13 cellular contexts compared by ENCODE assay signal in the genomic region with DNA sequence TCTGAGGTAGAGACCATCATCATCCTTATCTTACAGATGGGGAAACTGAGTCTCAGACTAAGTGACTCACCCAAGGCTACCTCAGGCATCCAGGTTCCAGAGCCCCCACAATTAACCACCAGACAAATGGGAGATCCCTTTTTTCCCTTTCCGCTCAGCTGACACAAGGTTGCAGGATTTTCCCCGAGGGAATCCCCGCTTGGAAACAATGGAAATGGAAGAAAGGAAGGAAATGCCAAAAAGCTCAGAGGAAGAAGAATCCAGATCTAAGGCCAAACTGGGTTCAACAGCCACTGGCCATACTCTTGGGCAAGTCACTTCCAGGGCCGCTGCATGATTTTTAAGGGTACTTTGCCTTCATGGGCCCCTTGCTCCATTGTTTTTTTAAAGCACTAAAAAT. TPM values are rescaled to one million over a fixed set of nuclear protein-coding genes. Genes with fewer than 3 reads are reported as not detected.
DNase-seq lines count a peak whose midpoint lies in the region; ATAC-seq, FAIRE-seq and TF ChIP-seq lines count a peak whose summit lies in the region.
"Had no signal": no experiment of that assay in that cellular context is flagged by ENCODE, and none has a peak within 500 bp of the region (broad histone marks: within the 10 kb centered on the region; RNA-seq: fewer than 3 reads in every experiment).

No MANE protein-coding gene starts in this region.

- in situ Hi-C loops in HepG2 (cut with HindIII; ENCODE audit: extremely low pct_ligation_motif_present, low pct_unique_long_range_greater_than_20kb), result no loop called here

- H3K79me2 ChIP-seq in HepG2 (ENCODE audit: insufficient read depth, low read length), result peaks cover 9% of the 10 kb centered on the region

- 0 out of 2 replicates have a peak overlapping the region, but pooled peaks have one; percentile 97 for H3K4me2 ChIP-seq in HepG2 (ENCODE audit: low read depth, low read length)

- no peak for FAIRE-seq in HepG2 (lab: Jason Lieb, UNC)
- FAIRE-seq: colon had no signal

- H3K4me3 Mint-ChIP-seq in activated T-helper 1 cell treated with anti-CD3 and anti-CD28 coated beads, Interleukin-12 subunit alpha, Interleukin-12 subunit beta, Interleukin-2, Interleukin-4 antibody, amounts not matched to agents 30 ng/mL and 10 ng/mL and 1 ng/mL, durations not matched to agents 14 hours and 24 hours and 36 hours, result peak overlapping the region; percentile 92
- peak overlapping the region; percentile 11 for H3K4me3 Mint-ChIP-seq in memory B cell

- no peak for TF ChIP-seq RAD21 in HepG2 (CRISPR knock-in tag; IDR thresholded peaks at IDR 0.05)

- no peaks in the 10 kb centered on the region; a peak in 1 of 5 replicates for H3K27me3 ChIP-seq in HepG2 (ENCODE audit: control insufficient read depth in 1 of 2, insufficient read depth in 2 of 2, low read length in 2 of 2)
- H3K27me3 ChIP-seq in right lobe of liver, result no peaks in the 10 kb centered on the region
- no peaks in the 10 kb centered on the region for H3K27me3 ChIP-seq in esophagus muscularis mucosa
- H3K27me3 ChIP-seq in colonic mucosa, result no peaks in the 10 kb centered on the region

- peaks cover 0 to 2% of the 10 kb centered on the region in 2 experiments; a peak in 2 of 5 replicates for H3K36me3 ChIP-seq in HepG2 (replicated peaks in 1 of 2; ENCODE audit: control insufficient read depth in 1 of 2, insufficient read depth in 2 of 2, low read length in 2 of 2)
- H3K36me3 ChIP-seq in right lobe of liver, result peaks cover 0 to 4% (median 0%) of the 10 kb centered on the region in 4 donors
- peaks cover 5 to 11% (median 8%) of the 10 kb centered on the region in 4 donors for H3K36me3 ChIP-seq in esophagus muscularis mucosa
- H3K36me3 ChIP-seq in colonic mucosa, result no peaks in the 10 kb centered on the region

- H3K4me1 Mint-ChIP-seq in activated T-helper 1 cell treated with anti-CD3 and anti-CD28 coated beads, Interleukin-12 subunit alpha, Interleukin-12 subunit beta, Interleukin-2, Interleukin-4 antibody, amounts not matched to agents 30 ng/mL and 10 ng/mL and 1 ng/mL, durations not matched to agents 14 hours and 24 hours and 36 hours (ENCODE audit: low read depth), result peaks cover 14% of the 10 kb centered on the region
- H3K4me1 Mint-ChIP-seq in memory B cell, result peaks cover 28% of the 10 kb centered on the region

- H3K9me3 Mint-ChIP-seq in activated T-helper 1 cell treated with anti-CD3 and anti-CD28 coated beads, Interleukin-12 subunit alpha, Interleukin-12 subunit beta, Interleukin-2, Interleukin-4 antibody, amounts not matched to agents 30 ng/mL and 10 ng/mL and 1 ng/mL, durations not matched to agents 14 hours and 24 hours and 36 hours, result peaks cover 59% of the 10 kb centered on the region
- H3K9me3 Mint-ChIP-seq in memory B cell, result peaks cover 16% of the 10 kb centered on the region

- peaks cover 27% of the 10 kb centered on the region for H3K36me3 Mint-ChIP-seq in activated T-helper 1 cell treated with anti-CD3 and anti-CD28 coated beads, Interleukin-12 subunit alpha, Interleukin-12 subunit beta, Interleukin-2, Interleukin-4 antibody, amounts not matched to agents 30 ng/mL and 10 ng/mL and 1 ng/mL, durations not matched to agents 14 hours and 24 hours and 36 hours (ENCODE audit: low read depth)
- H3K36me3 Mint-ChIP-seq in memory B cell, result peaks cover 20% of the 10 kb centered on the region

- CTCF ChIA-PET in HepG2 (lab: Yijun Ruan, JAX; ENCODE audit: low intra/inter-chr PET ratio, low total read pairs), result no interaction called here

- DNase-seq in HepG2 (ENCODE audit: low spot score), result no peak
- no peak for DNase-seq in right lobe of liver
- no peak for DNase-seq in activated T-helper 1 cell treated with anti-CD3 and anti-CD28 coated beads, Interleukin-12 subunit alpha, Interleukin-12 subunit beta, Interleukin-2, Interleukin-4 antibody, amounts not matched to agents 30 ng/mL and 10 ng/mL and 1 ng/mL, durations not matched to agents 14 hours and 24 hours and 36 hours (ENCODE audit: low spot score)
- DNase-seq in memory B cell (ENCODE audit: low spot score in 2 of 2), result no peak
- no peak for DNase-seq in esophagus muscularis mucosa (ENCODE audit: extremely low spot score)
- no peak for DNase-seq in lower leg skin (ENCODE audit: low spot score in 2 of 2)
- DNase-seq in colonic mucosa, result no peak
- DNase-seq: NCI-H1694, NCI-H446 treated with DMSO at 0.1 percent for 48 hours, T1000 had no signal

- H3K9me3 ChIP-seq in HepG2 (ENCODE audit: low read length) (peaks cover 16% of the 10 kb centered on the region; the same call in 1 of the 2 replicates), right lobe of liver (peaks cover 0 to 9% (median 0%) of the 10 kb centered on the region in 4 donors), esophagus muscularis mucosa (no peaks in the 10 kb centered on the region), colonic mucosa (no peaks in the 10 kb centered on the region)

- ATAC-seq in HepG2 (no peak), right lobe of liver (no peak), memory B cell (ENCODE audit: low read depth) (no peak), GM21360 (IDR thresholded peaks at IDR 0.05; ENCODE audit: unreplicated experiment) (no peak)
- ATAC-seq: HCT116 had no signal

- intact Hi-C loops in HepG2 (cut with micrococcal nuclease; ENCODE audit: unreplicated experiment), result no loop called here
- intact Hi-C loops in right lobe of liver (cut with DNase I), result no loop called here
- intact Hi-C loops in activated T-helper 1 cell treated with anti-CD3 and anti-CD28 coated beads, Interleukin-12 subunit alpha, Interleukin-12 subunit beta, Interleukin-2, Interleukin-4 antibody, amounts not matched to agents 30 ng/mL and 10 ng/mL and 1 ng/mL, durations not matched to agents 14 hours and 24 hours and 36 hours (cut with micrococcal nuclease), result loop anchor here (5.0 kb wide), 1 partner anchor 204 kb away; a partner anchor contains a TSS
- intact Hi-C loops in esophagus muscularis mucosa (cut with DNase I), result loop anchor here (10.0 kb wide), 1 partner anchor 192 kb away; a partner anchor contains a TSS
- intact Hi-C loops in lower leg skin (cut with DNase I; ENCODE audit: low total_unique reads), result no loop called here
- intact Hi-C loops in colonic mucosa (cut with DNase I), result loop anchor here (10.0 kb wide), 1 partner anchor 192 kb away; a partner anchor contains a TSS

- H2AFZ ChIP-seq in HepG2 (ENCODE audit: low read length), result no peak overlapping the region

- H3K9ac ChIP-seq in HepG2 (ENCODE audit: insufficient read depth, low read depth, low read length), result peak overlapping the region; percentile 85; the same call in 1 of the 2 replicates
- H3K9ac ChIP-seq in colonic mucosa (ENCODE audit: low read depth in 2 of 2, low read length in 2 of 2), result no peak overlapping the region

- H3K4me3 ChIP-seq in HepG2 (replicated peaks in 1 of 3; ENCODE audit: insufficient read depth in 1 of 3, low read depth in 2 of 3, low read length in 3 of 3) (no peak overlapping the region), right lobe of liver (no peak overlapping the region), esophagus muscularis mucosa (no peak overlapping the region), lower leg skin (ENCODE audit: low read depth, poor library complexity, severe bottlenecking) (no peak overlapping the region), colonic mucosa (no peak overlapping the region)

- POLR2A ChIA-PET in HepG2 (lab: Yijun Ruan, JAX), result no interaction called here

- H3K27me3 Mint-ChIP-seq in activated T-helper 1 cell treated with anti-CD3 and anti-CD28 coated beads, Interleukin-12 subunit alpha, Interleukin-12 subunit beta, Interleukin-2, Interleukin-4 antibody, amounts not matched to agents 30 ng/mL and 10 ng/mL and 1 ng/mL, durations not matched to agents 14 hours and 24 hours and 36 hours (ENCODE audit: insufficient read depth), result no peaks in the 10 kb centered on the region
- no peaks in the 10 kb centered on the region for H3K27me3 Mint-ChIP-seq in memory B cell

- TF ChIP-seq EP300 in HepG2 (IDR thresholded peaks at IDR 0.05; ENCODE audit: low read depth in 2 of 2, low read length in 2 of 2) (no peak), HepG2 (CRISPR knock-in tag; IDR thresholded peaks at IDR 0.05; ENCODE audit: borderline replicate concordance) (no peak), esophagus muscularis mucosa (IDR thresholded peaks at IDR 0.05) (no peak)

- no peaks in the 10 kb centered on the region for H4K20me1 ChIP-seq in HepG2 (ENCODE audit: insufficient read depth, low read length)

- BruUV-seq in HepG2 (replicated peaks; lab: Mats Ljungman, UMichigan), result no TSS peak

- peaks cover 17% of the 10 kb centered on the region for H3K4me1 ChIP-seq in HepG2 (ENCODE audit: insufficient read depth, low read length)
- H3K4me1 ChIP-seq in right lobe of liver, result no peaks in the 10 kb centered on the region
- peaks cover 10 to 24% (median 13%) of the 10 kb centered on the region in 4 donors for H3K4me1 ChIP-seq in esophagus muscularis mucosa
- H3K4me1 ChIP-seq in colonic mucosa, result no peaks in the 10 kb centered on the region

- TF ChIP-seq POLR2A in HepG2 (IDR thresholded peaks at IDR 0.05; ENCODE audit: insufficient read depth in 1 of 2, low read depth in 2 of 2, low read length in 2 of 2) (no peak), right lobe of liver (IDR thresholded peaks at IDR 0.05) (no peak), esophagus muscularis mucosa (IDR thresholded peaks at IDR 0.05; ENCODE audit: low read depth) (no peak), lower leg skin (IDR thresholded peaks at IDR 0.05) (no peak)

- H3K27ac ChIP-seq in HepG2 (ENCODE audit: extremely low read length, insufficient read depth, low read length) (no peak overlapping the region), right lobe of liver (no peak overlapping the region), esophagus muscularis mucosa (replicated peaks in 1 of 4) (no peak overlapping the region), colonic mucosa (no peak overlapping the region)

- TF ChIP-seq CTCF in HepG2 (CRISPR knock-in tag; IDR thresholded peaks at IDR 0.05) (no peak), right lobe of liver (IDR thresholded peaks at IDR 0.05) (no peak), esophagus muscularis mucosa (IDR thresholded peaks at IDR 0.05) (no peak), lower leg skin (IDR thresholded peaks at IDR 0.05) (no peak), colonic mucosa (IDR thresholded peaks at IDR 0.05) (no peak)

- 70% methylated on average over 4 of the region's 4 CpGs for WGBS in HepG2 (ENCODE audit: low lambda C conversion rate)
- 60% methylated on average over 4 of the region's 4 CpGs for WGBS in right lobe of liver (ENCODE audit: insufficient coverage, low coverage, low lambda C conversion rate, missing lambda C conversion rate)
- 62% methylated on average over 4 of the region's 4 CpGs for WGBS in esophagus muscularis mucosa
- WGBS in lower leg skin, 2 donors, result 63 to 64% methylated on average over 4 of the region's 4 CpGs

- H3K27ac Mint-ChIP-seq in activated T-helper 1 cell treated with anti-CD3 and anti-CD28 coated beads, Interleukin-12 subunit alpha, Interleukin-12 subunit beta, Interleukin-2, Interleukin-4 antibody, amounts not matched to agents 30 ng/mL and 10 ng/mL and 1 ng/mL, durations not matched to agents 14 hours and 24 hours and 36 hours, result no peak overlapping the region
- no peak overlapping the region for H3K27ac Mint-ChIP-seq in memory B cell

RNA-seq across cellular contexts. Expression of a gene that starts 1.6 kb away (rescaled TPM):
- total RNA-seq in HepG2 (2016; rRNA removed; fragmentation: Illumina TruSeq; extraction: Trizol) (4.4 and 5.8 TPM in 2 replicates), right lobe of liver (1 to 10 TPM in 4 of 6 experiments, under 1 TPM in 2; 0.90 to 2.8 (median 1.5) TPM), esophagus muscularis mucosa (10 to 100 TPM; 12.6 to 25.9 (median 19.6) TPM), lower leg skin (1 to 10 TPM; 6.7 to 9.2 (median 7.2) TPM), colonic mucosa (1 to 10 TPM; 2.6 to 3.9 TPM)
- 2.2 and 3.3 TPM in 2 replicates for total RNA-seq in HepG2 (2016; cell fraction: cytosol; rRNA removed; fragmentation: Illumina TruSeq; extraction: Trizol; ENCODE audit: low read depth)
- 4.4 and 4.6 TPM in 2 replicates for total RNA-seq in HepG2 (2016; cell fraction: insoluble cytoplasmic fraction; rRNA removed; fragmentation: Illumina TruSeq; extraction: Trizol)
- 6.2 and 6.5 TPM in 2 replicates for total RNA-seq in HepG2 (2016; cell fraction: membrane; rRNA removed; fragmentation: Illumina TruSeq; extraction: Trizol)
- 3.7 and 4.3 TPM in 2 replicates for total RNA-seq in HepG2 (2016; cell fraction: nucleus; rRNA removed; fragmentation: Illumina TruSeq; extraction: Trizol)
- polyA plus RNA-seq in HepG2 (2011; rRNA removed), result 2.2 and 3.2 TPM in 2 replicates
- polyA plus RNA-seq in HepG2 (2011; cell fraction: cytosol; rRNA removed), result 2.3 and 2.8 TPM in 2 replicates
- 4.6 and 4.7 TPM in 2 replicates for polyA plus RNA-seq in HepG2 (2011; cell fraction: nucleus; rRNA removed)
- 1.5 and 2.0 TPM in 2 replicates for polyA plus RNA-seq in HepG2 (2012)
- polyA plus RNA-seq in HepG2 (2016; cell fraction: cytosol; fragmentation: Illumina TruSeq; extraction: Trizol; ENCODE audit: low read depth), result 2.9 and 3.4 TPM in 2 replicates
- polyA plus RNA-seq in HepG2 (2016; cell fraction: insoluble cytoplasmic fraction; fragmentation: Illumina TruSeq; extraction: Trizol; ENCODE audit: low read depth), result 3.5 and 3.9 TPM in 2 replicates
- 4.7 and 4.8 TPM in 2 replicates for polyA plus RNA-seq in HepG2 (2016; cell fraction: membrane; fragmentation: Illumina TruSeq; extraction: Trizol; ENCODE audit: low read depth)
- 3.1 and 3.3 TPM in 2 replicates for polyA plus RNA-seq in HepG2 (2016; cell fraction: nucleus; fragmentation: Illumina TruSeq; extraction: Trizol; ENCODE audit: insufficient read depth, low read depth)
- 4.3 and 8.0 TPM in 2 replicates for polyA minus RNA-seq in HepG2 (2011; rRNA and poly(A)+ RNA removed; ENCODE audit: low replicate concordance)
- 1.8 and 2.3 TPM in 2 replicates for polyA minus RNA-seq in HepG2 (2011; cell fraction: cytosol; rRNA and poly(A)+ RNA removed)
- polyA minus RNA-seq in HepG2 (2011; cell fraction: nucleus; rRNA and poly(A)+ RNA removed), result 8.1 and 9.6 TPM in 2 replicates
- 5.1 and 5.9 TPM in 2 replicates for total RNA-seq in activated T-helper 1 cell treated with anti-CD3 and anti-CD28 coated beads, Interleukin-12 subunit alpha, Interleukin-12 subunit beta, Interleukin-2, Interleukin-4 antibody, amounts not matched to agents 30 ng/mL and 10 ng/mL and 1 ng/mL, durations not matched to agents 14 hours and 24 hours and 36 hours

RNA-seq across cellular contexts. Expression of a gene that starts 29.4 kb away (rescaled TPM):
- total RNA-seq in HepG2 (2016; rRNA removed; fragmentation: Illumina TruSeq; extraction: Trizol) (not detected in 2 replicates), right lobe of liver (1 to 10 TPM; 1.2 to 5.7 (median 2.9) TPM), esophagus muscularis mucosa (1 to 10 TPM; 7.1 to 9.2 (median 7.4) TPM), lower leg skin (1 to 10 TPM; 1.3 to 2.6 (median 1.9) TPM), colonic mucosa (1 to 10 TPM; 1.8 to 2.5 TPM)
- total RNA-seq in HepG2 (2016; cell fraction: cytosol; rRNA removed; fragmentation: Illumina TruSeq; extraction: Trizol; ENCODE audit: low read depth), result not detected in 2 replicates
- total RNA-seq in HepG2 (2016; cell fraction: insoluble cytoplasmic fraction; rRNA removed; fragmentation: Illumina TruSeq; extraction: Trizol), result not detected in 2 replicates
- total RNA-seq in HepG2 (2016; cell fraction: membrane; rRNA removed; fragmentation: Illumina TruSeq; extraction: Trizol), result not detected in 2 replicates
- total RNA-seq in HepG2 (2016; cell fraction: nucleus; rRNA removed; fragmentation: Illumina TruSeq; extraction: Trizol), result not detected in 2 replicates
- polyA plus RNA-seq in HepG2 (2011; rRNA removed), result not detected in 2 replicates
- not detected in 2 replicates for polyA plus RNA-seq in HepG2 (2011; cell fraction: cytosol; rRNA removed)
- polyA plus RNA-seq in HepG2 (2011; cell fraction: nucleus; rRNA removed), result not detected in 2 replicates
- polyA plus RNA-seq in HepG2 (2012), result not detected in 2 replicates
- polyA plus RNA-seq in HepG2 (2016; cell fraction: cytosol; fragmentation: Illumina TruSeq; extraction: Trizol; ENCODE audit: low read depth), result not detected in 2 replicates
- polyA plus RNA-seq in HepG2 (2016; cell fraction: insoluble cytoplasmic fraction; fragmentation: Illumina TruSeq; extraction: Trizol; ENCODE audit: low read depth), result not detected in 2 replicates
- not detected in 2 replicates for polyA plus RNA-seq in HepG2 (2016; cell fraction: membrane; fragmentation: Illumina TruSeq; extraction: Trizol; ENCODE audit: low read depth)
- polyA plus RNA-seq in HepG2 (2016; cell fraction: nucleus; fragmentation: Illumina TruSeq; extraction: Trizol; ENCODE audit: insufficient read depth, low read depth), result not detected in 2 replicates
- 0.06 TPM in 1 of 2 replicates, not detected in the other for polyA minus RNA-seq in HepG2 (2011; rRNA and poly(A)+ RNA removed; ENCODE audit: low replicate concordance)
- polyA minus RNA-seq in HepG2 (2011; cell fraction: cytosol; rRNA and poly(A)+ RNA removed), result not detected in 2 replicates
- 0.12 TPM in 1 of 2 replicates, not detected in the other for polyA minus RNA-seq in HepG2 (2011; cell fraction: nucleus; rRNA and poly(A)+ RNA removed)
- total RNA-seq in activated T-helper 1 cell treated with anti-CD3 and anti-CD28 coated beads, Interleukin-12 subunit alpha, Interleukin-12 subunit beta, Interleukin-2, Interleukin-4 antibody, amounts not matched to agents 30 ng/mL and 10 ng/mL and 1 ng/mL, durations not matched to agents 14 hours and 24 hours and 36 hours, result 1.2 and 2.4 TPM in 2 replicates

RNA-seq across cellular contexts. Expression of a gene that starts 46.3 kb away (rescaled TPM):
- total RNA-seq in HepG2 (2016; rRNA removed; fragmentation: Illumina TruSeq; extraction: Trizol) (0.49 and 0.53 TPM in 2 replicates), right lobe of liver (not detected), esophagus muscularis mucosa (under 1 TPM in 1 of 4 donors, not detected in 3; 0.65 TPM), lower leg skin (not detected), colonic mucosa (not detected)
- total RNA-seq in HepG2 (2016; cell fraction: cytosol; rRNA removed; fragmentation: Illumina TruSeq; extraction: Trizol; ENCODE audit: low read depth), result not detected in 2 replicates
- 0.28 and 0.42 TPM in 2 replicates for total RNA-seq in HepG2 (2016; cell fraction: insoluble cytoplasmic fraction; rRNA removed; fragmentation: Illumina TruSeq; extraction: Trizol)
- total RNA-seq in HepG2 (2016; cell fraction: membrane; rRNA removed; fragmentation: Illumina TruSeq; extraction: Trizol), result 0.22 and 0.28 TPM in 2 replicates
- total RNA-seq in HepG2 (2016; cell fraction: nucleus; rRNA removed; fragmentation: Illumina TruSeq; extraction: Trizol), result 0.60 and 0.75 TPM in 2 replicates
- 0.16 and 0.21 TPM in 2 replicates for polyA plus RNA-seq in HepG2 (2011; rRNA removed)
- 0.21 TPM in 1 of 2 replicates, not detected in the other for polyA plus RNA-seq in HepG2 (2011; cell fraction: cytosol; rRNA removed)
- 0.59 TPM in 1 of 2 replicates, not detected in the other for polyA plus RNA-seq in HepG2 (2011; cell fraction: nucleus; rRNA removed)
- 0.27 and 0.55 TPM in 2 replicates for polyA plus RNA-seq in HepG2 (2012)
- 0.32 TPM in 1 of 2 replicates, not detected in the other for polyA plus RNA-seq in HepG2 (2016; cell fraction: cytosol; fragmentation: Illumina TruSeq; extraction: Trizol; ENCODE audit: low read depth)
- 0.54 and 0.95 TPM in 2 replicates for polyA plus RNA-seq in HepG2 (2016; cell fraction: insoluble cytoplasmic fraction; fragmentation: Illumina TruSeq; extraction: Trizol; ENCODE audit: low read depth)
- 0.35 TPM in 1 of 2 replicates, not detected in the other for polyA plus RNA-seq in HepG2 (2016; cell fraction: membrane; fragmentation: Illumina TruSeq; extraction: Trizol; ENCODE audit: low read depth)
- polyA plus RNA-seq in HepG2 (2016; cell fraction: nucleus; fragmentation: Illumina TruSeq; extraction: Trizol; ENCODE audit: insufficient read depth, low read depth), result 1.1 and 2.3 TPM in 2 replicates
- polyA minus RNA-seq in HepG2 (2011; rRNA and poly(A)+ RNA removed; ENCODE audit: low replicate concordance), result not detected in 2 replicates
- polyA minus RNA-seq in HepG2 (2011; cell fraction: cytosol; rRNA and poly(A)+ RNA removed), result not detected in 2 replicates
- polyA minus RNA-seq in HepG2 (2011; cell fraction: nucleus; rRNA and poly(A)+ RNA removed), result not detected in 2 replicates
- 0.18 TPM in 1 of 2 replicates, not detected in the other for total RNA-seq in activated T-helper 1 cell treated with anti-CD3 and anti-CD28 coated beads, Interleukin-12 subunit alpha, Interleukin-12 subunit beta, Interleukin-2, Interleukin-4 antibody, amounts not matched to agents 30 ng/mL and 10 ng/mL and 1 ng/mL, durations not matched to agents 14 hours and 24 hours and 36 hours

RNA-seq across cellular contexts. Expression of a gene that starts 57.9 kb away (rescaled TPM):
- total RNA-seq in HepG2 (2016; rRNA removed; fragmentation: Illumina TruSeq; extraction: Trizol) (not detected in 2 replicates), right lobe of liver (1 to 10 TPM in 1 of 6 experiments, under 1 TPM in 5; 0.53 to 2.6 (median 0.77) TPM), esophagus muscularis mucosa (10 to 100 TPM; 10.3 to 20.2 (median 12.7) TPM), lower leg skin (1 to 10 TPM; 5.3 to 7.4 (median 6.8) TPM), colonic mucosa (1 to 10 TPM; 1.5 to 2.1 TPM)
- total RNA-seq in HepG2 (2016; cell fraction: cytosol; rRNA removed; fragmentation: Illumina TruSeq; extraction: Trizol; ENCODE audit: low read depth), result not detected in 2 replicates
- not detected in 2 replicates for total RNA-seq in HepG2 (2016; cell fraction: insoluble cytoplasmic fraction; rRNA removed; fragmentation: Illumina TruSeq; extraction: Trizol)
- not detected in 2 replicates for total RNA-seq in HepG2 (2016; cell fraction: membrane; rRNA removed; fragmentation: Illumina TruSeq; extraction: Trizol)
- total RNA-seq in HepG2 (2016; cell fraction: nucleus; rRNA removed; fragmentation: Illumina TruSeq; extraction: Trizol), result not detected in 2 replicates
- polyA plus RNA-seq in HepG2 (2011; rRNA removed), result not detected in 2 replicates
- not detected in 2 replicates for polyA plus RNA-seq in HepG2 (2011; cell fraction: cytosol; rRNA removed)
- not detected in 2 replicates for polyA plus RNA-seq in HepG2 (2011; cell fraction: nucleus; rRNA removed)
- not detected in 2 replicates for polyA plus RNA-seq in HepG2 (2012)
- not detected in 2 replicates for polyA plus RNA-seq in HepG2 (2016; cell fraction: cytosol; fragmentation: Illumina TruSeq; extraction: Trizol; ENCODE audit: low read depth)
- not detected in 2 replicates for polyA plus RNA-seq in HepG2 (2016; cell fraction: insoluble cytoplasmic fraction; fragmentation: Illumina TruSeq; extraction: Trizol; ENCODE audit: low read depth)
- not detected in 2 replicates for polyA plus RNA-seq in HepG2 (2016; cell fraction: membrane; fragmentation: Illumina TruSeq; extraction: Trizol; ENCODE audit: low read depth)
- polyA plus RNA-seq in HepG2 (2016; cell fraction: nucleus; fragmentation: Illumina TruSeq; extraction: Trizol; ENCODE audit: insufficient read depth, low read depth), result not detected in 2 replicates
- polyA minus RNA-seq in HepG2 (2011; rRNA and poly(A)+ RNA removed; ENCODE audit: low replicate concordance), result not detected in 2 replicates
- not detected in 2 replicates for polyA minus RNA-seq in HepG2 (2011; cell fraction: cytosol; rRNA and poly(A)+ RNA removed)
- not detected in 2 replicates for polyA minus RNA-seq in HepG2 (2011; cell fraction: nucleus; rRNA and poly(A)+ RNA removed)
- 1.4 and 2.8 TPM in 2 replicates for total RNA-seq in activated T-helper 1 cell treated with anti-CD3 and anti-CD28 coated beads, Interleukin-12 subunit alpha, Interleukin-12 subunit beta, Interleukin-2, Interleukin-4 antibody, amounts not matched to agents 30 ng/mL and 10 ng/mL and 1 ng/mL, durations not matched to agents 14 hours and 24 hours and 36 hours

Comparison
In these comparisons a context has a peak if more than half of its experiments do, and no peak if none do; other contexts are left out.
1. intact Hi-C loops: an anchor here in activated T-helper 1 cell treated with anti-CD3 and anti-CD28 coated beads, Interleukin-12 subunit alpha, Interleukin-12 subunit beta, Interleukin-2, Interleukin-4 antibody, amounts not matched to agents 30 ng/mL and 10 ng/mL and 1 ng/mL, durations not matched to agents 14 hours and 24 hours and 36 hours (5.0 kb wide), esophagus muscularis mucosa (10.0 kb wide) and colonic mucosa (10.0 kb wide); none called in HepG2, right lobe of liver and lower leg skin.